In genomic region chr2:177265386-177265690, GRCh38 we compare ENCODE assay signal across 8 cellular contexts. TPM values are rescaled to one million over a fixed set of nuclear protein-coding genes. Genes with fewer than 3 reads are reported as not detected.
A peak's percentile ranks its signal among the peaks of the same experiment; 100 is the strongest.
DNase-seq lines count a peak whose midpoint lies in the region; ATAC-seq and TF ChIP-seq lines count a peak whose summit lies in the region.

No MANE protein-coding gene starts in this region.

- H3K9me3 ChIP-seq in SK-N-MC (ENCODE audit: low read depth, low read length) (no peaks in the 10 kb centered on the region), duodenal mucosa (ENCODE audit: control insufficient read depth in 1 of 2, low read length in 2 of 2) (no peaks in the 10 kb centered on the region), tibial artery (no peaks in the 10 kb centered on the region)

- H3K27ac ChIP-seq in SK-N-MC, result peak overlapping the region; percentile 98
- peak overlapping the region; percentile 100 for H3K27ac ChIP-seq in duodenal mucosa (ENCODE audit: low read depth, low read length)
- peak overlapping the region; percentile 99 to 100 for H3K27ac ChIP-seq in tibial artery

- H3K27ac Mint-ChIP-seq in mesothelial cell of epicardium, result peak overlapping the region; percentile 99

- H3K4me1 ChIP-seq in duodenal mucosa (ENCODE audit: control insufficient read depth in 1 of 2, insufficient read depth in 2 of 2, low read length in 2 of 2) (peaks cover 27 to 32% of the 10 kb centered on the region in 2 donors), tibial artery (peaks cover 0 to 36% (median 15%) of the 10 kb centered on the region in 4 donors)

- H3K4me3 Mint-ChIP-seq in mesothelial cell of epicardium, result peak overlapping the region; percentile 90

- H3K4me3 ChIP-seq in SK-N-MC, result peak overlapping the region; percentile 91
- H3K4me3 ChIP-seq in duodenal mucosa (ENCODE audit: low read depth in 1 of 2, low read length in 2 of 2), result peak overlapping the region; percentile 66 to 96
- H3K4me3 ChIP-seq in tibial artery, result peak overlapping the region; percentile 70 to 99

- intact Hi-C loops in tibial artery (cut with DNase I; ENCODE audit: low total_unique reads), result loop anchor here (2.0 kb wide), 1 partner anchor 53 kb away; the partner anchor contains the start of gene HNRNPA3

- no peaks in the 10 kb centered on the region for H3K9me3 Mint-ChIP-seq in mesothelial cell of epicardium

- H3K36me3 ChIP-seq in SK-N-MC (ENCODE audit: insufficient read depth, low read length), result 0 out of 2 replicates have a peak, but pooled peaks cover 4% of the 10 kb centered on the region
- no peaks in the 10 kb centered on the region for H3K36me3 ChIP-seq in duodenal mucosa (ENCODE audit: control insufficient read depth in 1 of 2, insufficient read depth in 2 of 2, low read length in 2 of 2)
- no peaks in the 10 kb centered on the region for H3K36me3 ChIP-seq in tibial artery

- H3K9ac ChIP-seq in SK-N-MC (ENCODE audit: insufficient read length) (peak overlapping the region; percentile 98), duodenal mucosa (ENCODE audit: low read depth in 1 of 2, low read length in 2 of 2) (peak overlapping the region; percentile 98)

- H3K27me3 Mint-ChIP-seq in mesothelial cell of epicardium (ENCODE audit: low read depth), result no peaks in the 10 kb centered on the region

- H3K4me1 Mint-ChIP-seq in mesothelial cell of epicardium, result peaks cover 48% of the 10 kb centered on the region

- peak; percentile 2 for ATAC-seq in HG02759 (IDR thresholded peaks at IDR 0.05; ENCODE audit: unreplicated experiment)

- TF ChIP-seq CTCF in mesothelial cell of epicardium (IDR thresholded peaks at IDR 0.05; ENCODE audit: unreplicated experiment) (no peak), tibial artery (IDR thresholded peaks at IDR 0.05) (peak in 1 of 2 experiments; percentile 18)

- DNase-seq in NCI-H82 (lab: John Stamatoyannopoulos, UW) (peak; percentile 84), NCI-H82 treated with DMSO at 0.1 percent for 48 hours (lab: John Stamatoyannopoulos, UW; ENCODE audit: unreplicated experiment) (no peak), SK-N-MC (ENCODE audit: low read depth, low spot score) (no peak), mesothelial cell of epicardium (ENCODE audit: low spot score in 2 of 2, unreplicated experiment in 2 of 2) (no peak), tibial artery (peak in 1 of 2 donors; percentile 72)
- DNase-seq in activated CD8-positive, alpha-beta memory T cell treated with anti-CD3 and anti-CD28 coated beads, Interleukin-2, amount 50 U/mL, for 48 hours, result no peak

- H3K36me3 Mint-ChIP-seq in mesothelial cell of epicardium, result no peaks in the 10 kb centered on the region

- no peaks in the 10 kb centered on the region for H3K27me3 ChIP-seq in duodenal mucosa (ENCODE audit: control insufficient read depth in 1 of 2, insufficient read depth in 2 of 2, low read length in 2 of 2)
- H3K27me3 ChIP-seq in tibial artery, result no peaks in the 10 kb centered on the region

RNA-seq across cellular contexts. Expression of gene NFE2L2, which starts 0.8 kb away (rescaled TPM):
- 93.1 to 93.9 TPM (median 93.3 TPM) in 3 replicates for total RNA-seq in mesothelial cell of epicardium

RNA-seq across cellular contexts. Expression of gene HNRNPA3, which starts 52.7 kb away (rescaled TPM):
- total RNA-seq in mesothelial cell of epicardium, result 264 to 274 TPM (median 269 TPM) in 3 replicates
